8 cellular contexts compared by ENCODE assay signal in genomic region chr15:48646364-48646763, GRCh38. TPM values are rescaled to one million over a fixed set of nuclear protein-coding genes. Genes with fewer than 3 reads are reported as not detected.
DNase-seq lines count a peak whose midpoint lies in the region; ATAC-seq and TF ChIP-seq lines count a peak whose summit lies in the region.

No MANE protein-coding gene starts in this region.

- H3K4me1 Mint-ChIP-seq in CD8-positive, alpha-beta memory T cell, result peaks cover 0 to 6% (median 4%) of the 10 kb centered on the region in 3 donors

- no peak overlapping the region for H3K27ac ChIP-seq in CD8-positive, alpha-beta memory T cell (ENCODE audit: low read depth, low read length)
- H3K27ac ChIP-seq in Panc1 (ENCODE audit: low read length) (no peak overlapping the region), prostate gland (peak overlapping the region; percentile 74 to 75)

- POLR2A ChIA-PET in CD8-positive, alpha-beta memory T cell (lab: Charles Lee), result no interaction called here
- POLR2A ChIA-PET in Panc1 (lab: Charles Lee), result no interaction called here

- in situ Hi-C loops in Panc1 (cut with HindIII; ENCODE audit: low pct_unique_long_range_greater_than_20kb, low sequenced_read_pairs), result no loop called here

- DNase-seq in CD8-positive, alpha-beta memory T cell, result no peak
- DNase-seq in Panc1 (ENCODE audit: low read depth, low spot score) (no peak), fibroblast of pulmonary artery (ENCODE audit: low read depth) (no peak), prostate gland (ENCODE audit: low spot score) (no peak), NAMALWA (ENCODE audit: low spot score) (no peak), DMS153 (lab: John Stamatoyannopoulos, UW) (no peak), occipital lobe (lab: John Stamatoyannopoulos, UW) (no peak)
- DNase-seq in activated CD4-positive, alpha-beta T cell treated with anti-CD3 and anti-CD28 coated beads for 4 hours, result no peak

- no peaks in the 10 kb centered on the region for H3K9me3 ChIP-seq in CD8-positive, alpha-beta memory T cell (ENCODE audit: low read length)
- H3K9me3 ChIP-seq in Panc1 (ENCODE audit: control insufficient read depth, insufficient read depth, low read depth, low read length) (no peaks in the 10 kb centered on the region), prostate gland (no peaks in the 10 kb centered on the region)

- no peak for ATAC-seq in Panc1

- no peaks in the 10 kb centered on the region for H3K9me3 Mint-ChIP-seq in CD8-positive, alpha-beta memory T cell

- TF ChIP-seq CTCF in Panc1 (IDR thresholded peaks at IDR 0.05) (no peak), fibroblast of pulmonary artery (IDR thresholded peaks at IDR 0.05; ENCODE audit: low read length, missing control alignments) (no peak), prostate gland (IDR thresholded peaks at IDR 0.05) (no peak)

- no peaks in the 10 kb centered on the region for H3K36me3 ChIP-seq in CD8-positive, alpha-beta memory T cell (ENCODE audit: insufficient read depth, low read length)
- H3K36me3 ChIP-seq in Panc1 (ENCODE audit: control insufficient read depth, insufficient read depth, low read length), result no peaks in the 10 kb centered on the region
- H3K36me3 ChIP-seq in prostate gland, result no peaks in the 10 kb centered on the region

- no peaks in the 10 kb centered on the region for H3K4me1 ChIP-seq in CD8-positive, alpha-beta memory T cell (ENCODE audit: insufficient read depth, low read length)
- H3K4me1 ChIP-seq in Panc1 (ENCODE audit: control insufficient read depth, insufficient read depth, low read length), result no peaks in the 10 kb centered on the region; the same call in 1 of the 2 replicates
- no peaks in the 10 kb centered on the region for H3K4me1 ChIP-seq in prostate gland (replicated peaks)

- CTCF ChIA-PET in CD8-positive, alpha-beta memory T cell (lab: Charles Lee), result no interaction called here
- CTCF ChIA-PET in Panc1 (lab: Charles Lee), result no interaction called here

- peaks cover 3% of the 10 kb centered on the region for H3K27me3 ChIP-seq in CD8-positive, alpha-beta memory T cell (ENCODE audit: insufficient read depth, low read length, poor library complexity, severe bottlenecking)
- H3K27me3 ChIP-seq in Panc1 (ENCODE audit: control insufficient read depth, insufficient read depth, low read length), result peaks cover 12% of the 10 kb centered on the region
- no peaks in the 10 kb centered on the region for H3K27me3 ChIP-seq in prostate gland (replicated peaks; ENCODE audit: insufficient read depth)

- BruUV-seq in Panc1 (replicated peaks; lab: Mats Ljungman, UMichigan), result no TSS peak

- peak overlapping the region in 5 of 7 donors; percentile 12 to 82 (median 41) for H3K4me3 Mint-ChIP-seq in CD8-positive, alpha-beta memory T cell

- intact Hi-C loops in Panc1 (cut with micrococcal nuclease; ENCODE audit: unreplicated experiment) (loop anchor here (10.0 kb wide), 1 partner anchor 292 kb away; no protein-coding TSS in a partner anchor), prostate gland (cut with DNase I) (loop anchor here (5.0 to 10.0 kb wide), 2 partner anchors 152 to 289 kb away; no protein-coding TSS in a partner anchor)

- 31% methylated on average over 9 of the region's 9 CpGs for WGBS in prostate gland

- no peak for TF ChIP-seq POLR2A in prostate gland (IDR thresholded peaks at IDR 0.05)

- H3K27me3 Mint-ChIP-seq in CD8-positive, alpha-beta memory T cell, result peaks cover 2 to 34% of the 10 kb centered on the region in 2 donors

- no peak overlapping the region for H3K27ac Mint-ChIP-seq in CD8-positive, alpha-beta memory T cell

- H3K36me3 Mint-ChIP-seq in CD8-positive, alpha-beta memory T cell, result peaks cover 0 to 3% (median 0%) of the 10 kb centered on the region in 3 donors

- H3K4me3 ChIP-seq in CD8-positive, alpha-beta memory T cell (ENCODE audit: low read length), result no peak overlapping the region
- H3K4me3 ChIP-seq in Panc1 (ENCODE audit: low read depth in 2 of 2, low read length in 2 of 2) (peak overlapping the region; percentile 42 to 56; a peak in 2 of 4 replicates), fibroblast of pulmonary artery (replicated peaks; ENCODE audit: low read depth, low read length) (peak overlapping the region; percentile 78), prostate gland (peak overlapping the region; percentile 58 to 63)

RNA-seq across cellular contexts. Expression of gene FBN1, which starts 0.9 kb away (rescaled TPM):
- under 1 TPM; 0.13 to 0.46 TPM for total RNA-seq in CD8-positive, alpha-beta memory T cell
- 0.21 TPM for polyA plus RNA-seq in CD8-positive, alpha-beta memory T cell
- total RNA-seq in Panc1 (2021; ENCODE audit: unreplicated experiment) (0.46 TPM), prostate gland (10 to 100 TPM; 12.1 to 81.9 TPM), occipital lobe (27.9 TPM)
- polyA plus RNA-seq in Panc1 (2012; ENCODE audit: insufficient read length), result 0.57 TPM

Comparison
In these comparisons a context has a peak if more than half of its experiments do, and no peak if none do; other contexts are left out.
1. H3K27ac ChIP-seq: peak in prostate gland (2 of 2); none in CD8-positive, alpha-beta memory T cell (single experiment) and Panc1 (single experiment).